32 cellular contexts compared by ENCODE assay signal in the genomic region with DNA sequence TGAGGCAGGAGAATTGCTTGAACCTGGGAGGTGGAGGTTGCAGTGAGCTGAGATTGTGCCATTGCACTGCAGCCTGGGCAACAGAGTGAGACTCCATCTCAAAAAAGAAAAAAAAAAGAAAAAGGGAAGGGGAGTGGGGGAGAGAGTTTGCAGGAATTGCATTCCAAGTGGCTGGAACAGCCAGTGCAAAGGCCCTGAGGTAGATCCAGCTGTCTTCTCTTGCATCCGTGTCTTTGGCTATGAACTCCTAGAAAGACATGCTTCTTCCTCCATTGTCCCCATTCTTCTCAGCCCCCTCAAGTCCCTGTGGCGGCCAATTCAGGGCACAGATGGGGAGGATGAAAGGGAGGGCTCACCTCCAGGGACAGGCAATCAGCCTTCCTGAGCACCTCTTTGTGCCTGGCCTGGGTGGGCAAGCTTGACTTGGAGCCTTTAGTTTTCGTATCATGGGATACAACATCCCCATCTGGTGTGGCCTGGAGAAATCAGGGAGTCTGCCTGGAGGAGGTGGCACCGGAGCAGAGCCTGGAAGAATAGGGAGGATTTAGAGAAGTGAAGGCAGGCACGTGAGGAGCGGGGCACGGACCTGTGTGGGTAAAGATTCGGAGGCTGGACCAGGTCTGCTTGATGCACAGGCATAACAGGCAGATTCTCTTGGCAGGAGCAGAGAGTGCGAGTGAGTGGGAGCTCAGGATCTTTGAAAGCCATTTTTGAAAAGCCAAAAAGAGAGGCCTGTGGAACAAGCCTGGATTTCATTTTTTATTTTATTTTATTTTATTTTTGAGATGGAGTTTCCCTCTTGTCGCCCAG. TPM values are rescaled to one million over a fixed set of nuclear protein-coding genes. Genes with fewer than 3 reads are reported as not detected.
"Had no signal": no experiment of that assay in that cellular context is flagged by ENCODE, and none has a peak within 500 bp of the region (broad histone marks: within the 10 kb centered on the region; RNA-seq: fewer than 3 reads in every experiment).

No MANE protein-coding gene starts in this region.

- H3K27me3 Mint-ChIP-seq: activated CD4-positive, alpha-beta T cell treated with anti-CD3 and anti-CD28 coated beads for 36 hours; activated CD4-positive, alpha-beta T cell treated with anti-CD3 and anti-CD28 coated beads, Interleukin-2, amount 10 ng/mL, durations not matched to agents 7 days and 5 days had no signal

- H3K36me3 Mint-ChIP-seq: WTC11 had no signal

- H3K9me3 Mint-ChIP-seq: activated CD4-positive, alpha-beta T cell treated with anti-CD3 and anti-CD28 coated beads, Interleukin-2, amount 10 ng/mL, durations not matched to agents 7 days and 5 days; activated naive CD4-positive, alpha-beta T cell treated with anti-CD3 and anti-CD28 coated beads for 36 hours; activated naive CD4-positive, alpha-beta T cell treated with anti-CD3 and anti-CD28 coated beads, Interleukin-2, amount 50 U/mL, for 72 hours; activated T-cell treated with anti-CD3 and anti-CD28 coated beads, Interleukin-2, amount 50 U/mL, for 4 hours; activated T-helper 1 cell treated with anti-CD3 and anti-CD28 coated beads, Interleukin-12 subunit alpha, Interleukin-12 subunit beta, Interleukin-2, Interleukin-4 antibody, amounts not matched to agents 30 ng/mL and 10 ng/mL and 1 ng/mL, durations not matched to agents 14 hours and 24 hours and 36 hours; WTC11 had no signal

- H3K4me3 Mint-ChIP-seq: activated CD4-positive, alpha-beta T cell treated with anti-CD3 and anti-CD28 coated beads for 36 hours; activated CD4-positive, alpha-beta T cell treated with anti-CD3 and anti-CD28 coated beads, Interleukin-2, amount 10 ng/mL, durations not matched to agents 7 days and 5 days; activated CD8-positive, alpha-beta T cell treated with anti-CD3 and anti-CD28 coated beads, Interleukin-2, amount 10 ng/mL, durations not matched to agents 7 days and 5 days; activated naive CD4-positive, alpha-beta T cell treated with anti-CD3 and anti-CD28 coated beads for 36 hours; activated T-cell treated with anti-CD3 and anti-CD28 coated beads, Interleukin-2, amount 50 U/mL, for 4 hours; activated T-helper 1 cell treated with anti-CD3 and anti-CD28 coated beads, Interleukin-12 subunit alpha, Interleukin-12 subunit beta, Interleukin-2, Interleukin-4 antibody, amounts not matched to agents 30 ng/mL and 10 ng/mL and 1 ng/mL, durations not matched to agents 14 hours and 24 hours and 36 hours; WTC11 had no signal

- H3K27me3 ChIP-seq: adrenal gland, body of pancreas, breast epithelium, SJCRH30 had no signal

- H3K4me3 ChIP-seq: adrenal gland, body of pancreas, breast epithelium, SJCRH30, SK-N-MC had no signal

- H3K27ac ChIP-seq: adrenal gland, body of pancreas, breast epithelium, SJCRH30, SK-N-MC had no signal

- ATAC-seq: activated CD4-positive, alpha-beta T cell treated with anti-CD3 and anti-CD28 coated beads for 36 hours; activated CD4-positive, CD25-positive, alpha-beta regulatory T cell treated with anti-CD3 and anti-CD28 coated beads, Interleukin-2, amount 50 U/mL, for 24 hours; activated CD8-positive, alpha-beta T cell treated with anti-CD3 and anti-CD28 coated beads, Interleukin-2, amount 10 ng/mL, durations not matched to agents 7 days and 5 days; activated naive CD4-positive, alpha-beta T cell treated with anti-CD3 and anti-CD28 coated beads, Interleukin-2, amount 50 U/mL, for 72 hours; activated T-cell treated with anti-CD3 and anti-CD28 coated beads, Interleukin-2, amount 50 U/mL, for 4 hours; Panc1 had no signal

- H3K4me1 ChIP-seq: SJCRH30 had no signal

- H3K27ac Mint-ChIP-seq: activated CD4-positive, alpha-beta T cell treated with anti-CD3 and anti-CD28 coated beads for 36 hours; activated CD4-positive, alpha-beta T cell treated with anti-CD3 and anti-CD28 coated beads, Interleukin-2, amount 10 ng/mL, durations not matched to agents 7 days and 5 days; activated CD8-positive, alpha-beta T cell treated with anti-CD3 and anti-CD28 coated beads, Interleukin-2, amount 10 ng/mL, durations not matched to agents 7 days and 5 days; activated naive CD4-positive, alpha-beta T cell treated with anti-CD3 and anti-CD28 coated beads for 36 hours; activated naive CD4-positive, alpha-beta T cell treated with anti-CD3 and anti-CD28 coated beads, Interleukin-2, amount 50 U/mL, for 72 hours; activated T-helper 1 cell treated with anti-CD3 and anti-CD28 coated beads, Interleukin-12 subunit alpha, Interleukin-12 subunit beta, Interleukin-2, Interleukin-4 antibody, amounts not matched to agents 30 ng/mL and 10 ng/mL and 1 ng/mL, durations not matched to agents 14 hours and 24 hours and 36 hours had no signal

- DNase-seq: activated CD4-positive, alpha-beta T cell treated with anti-CD3 and anti-CD28 coated beads for 36 hours; activated CD4-positive, alpha-beta T cell treated with anti-CD3 and anti-CD28 coated beads, Interleukin-2, amount 10 ng/mL, durations not matched to agents 7 days and 5 days; activated CD4-positive, alpha-beta T cell treated with anti-CD3 and anti-CD28 coated beads, Interleukin-2, amount 50 U/mL, for 48 hours; activated CD8-positive, alpha-beta T cell treated with anti-CD3 and anti-CD28 coated beads, Interleukin-2, amount 10 ng/mL, durations not matched to agents 7 days and 5 days; activated gamma-delta T cell treated with Interleukin-2 at 50 U/mL for 16 hours; activated naive CD4-positive, alpha-beta T cell treated with anti-CD3 and anti-CD28 coated beads for 36 hours; activated T-cell treated with anti-CD3 and anti-CD28 coated beads, Interleukin-2, amount 50 U/mL, for 4 hours; adrenal gland; body of pancreas; MM.1S; MV-4-11; NCI-H1092; NCI-H1417; NCI-H1930; NCI-H345; NCI-H524 treated with DMSO at 0.1 percent for 48 hours; SHP77; SJCRH30; T1000 had no signal

- H3K36me3 ChIP-seq: adrenal gland, breast epithelium, SJCRH30 had no signal

- H3K9me3 ChIP-seq: adrenal gland, body of pancreas, breast epithelium, SJCRH30 had no signal

RNA-seq across cellular contexts. Expression of a gene that starts 34.1 kb away (rescaled TPM):
- total RNA-seq: activated CD4-positive, alpha-beta T cell treated with anti-CD3 and anti-CD28 coated beads for 36 hours; activated naive CD4-positive, alpha-beta T cell treated with anti-CD3 and anti-CD28 coated beads for 36 hours; astrocyte; breast epithelium; cardiac septum; LHCN-M2; NCI-H460; RPMI7951; SJCRH30; T-helper 1 cell treated with Interleukin-12 subunit alpha and Interleukin-12 subunit beta and Interleukin-4 antibody, amounts not matched to agents 30 ng/mL and 1 ng/mL, for 36 hours; WTC11 had no signal

RNA-seq across cellular contexts. Expression of a gene that starts 41.8 kb away (rescaled TPM):
- total RNA-seq: activated CD8-positive, alpha-beta T cell treated with anti-CD3 and anti-CD28 coated beads, Interleukin-2, amount 10 ng/mL, durations not matched to agents 7 days and 5 days; cardiac septum; SJCRH30 had no signal
